Comparison of ENCODE assay signal across 20 cellular contexts in the genomic region with DNA sequence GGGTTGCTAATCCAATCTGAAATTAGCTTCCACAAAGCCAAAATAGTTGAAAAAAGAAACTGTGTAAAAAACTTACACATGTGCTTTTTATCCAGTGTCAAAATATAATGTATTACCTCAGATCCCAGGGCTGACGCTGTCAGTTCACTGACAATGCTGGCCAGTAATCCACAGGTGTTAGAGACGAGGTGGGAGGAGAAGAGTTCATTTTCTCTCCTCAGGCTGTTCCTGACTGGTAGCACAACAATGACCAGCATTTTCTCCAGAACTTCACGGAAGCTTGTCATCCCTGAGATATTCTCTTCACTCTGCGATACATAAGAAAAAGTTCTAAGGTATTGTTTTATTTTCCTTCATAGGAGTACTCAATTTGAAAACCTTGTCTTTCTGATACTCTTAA.
A peak's percentile ranks its signal among the peaks of the same experiment; 100 is the strongest.
DNase-seq lines count a peak whose midpoint lies in the region; ATAC-seq and TF ChIP-seq lines count a peak whose summit lies in the region.
"Had no signal": no experiment of that assay in that cellular context is flagged by ENCODE, and none has a peak within 500 bp of the region (broad histone marks: within the 10 kb centered on the region; RNA-seq: fewer than 3 reads in every experiment).

No MANE protein-coding gene starts in this region.

- no peak overlapping the region for H3K4me2 ChIP-seq in smooth muscle cell
- H3K4me2 ChIP-seq: BLaER1 had no signal

- intact Hi-C loops in MCF 10A (cut with micrococcal nuclease) = no loop called here
- intact Hi-C loops in breast epithelium (cut with DNase I; ENCODE audit: low total_unique reads) = no loop called here

- H3K27me3 ChIP-seq in breast epithelium (no peaks in the 10 kb centered on the region), smooth muscle cell (ENCODE audit: low read depth) (no peaks in the 10 kb centered on the region)
- H3K27me3 ChIP-seq: BLaER1 had no signal

- TF ChIP-seq CTCF in MCF 10A (IDR thresholded peaks at IDR 0.05; ENCODE audit: unreplicated experiment) (no peak), breast epithelium (IDR thresholded peaks at IDR 0.05) (no peak), smooth muscle cell (IDR thresholded peaks at IDR 0.05; ENCODE audit: borderline replicate concordance, insufficient read depth, poor library complexity, severe bottlenecking) (no peak), type B pancreatic cell (conservative IDR thresholded peaks at IDR 0.05) (no peak), HFFc6 (IDR thresholded peaks at IDR 0.05) (no peak)

- no peak overlapping the region for H2AFZ ChIP-seq in smooth muscle cell (ENCODE audit: low read depth)

- H3K4me1 Mint-ChIP-seq in MCF 10A (ENCODE audit: insufficient read depth, unreplicated experiment) (no peaks in the 10 kb centered on the region), memory B cell (peaks cover 6% of the 10 kb centered on the region), type B pancreatic cell (ENCODE audit: unreplicated experiment) (no peaks in the 10 kb centered on the region), HFFc6 (ENCODE audit: low read depth) (peaks cover 4% of the 10 kb centered on the region; the same call in 1 of the 2 replicates)

- 82% methylated on average over 4 of the region's 4 CpGs for WGBS in smooth muscle cell (ENCODE audit: low lambda C conversion rate)

- no peaks in the 10 kb centered on the region for H3K4me1 ChIP-seq in breast epithelium
- no peaks in the 10 kb centered on the region for H3K4me1 ChIP-seq in smooth muscle cell (ENCODE audit: low read depth)
- H3K4me1 ChIP-seq: Caco-2, HAP-1 had no signal

- H3K9me3 ChIP-seq in breast epithelium (no peaks in the 10 kb centered on the region), smooth muscle cell (replicated peaks; ENCODE audit: low read depth) (no peaks in the 10 kb centered on the region)
- H3K9me3 ChIP-seq: BLaER1, Caco-2, HAP-1 had no signal

- H3K9ac ChIP-seq in smooth muscle cell (ENCODE audit: low read depth) = no peak overlapping the region
- H3K9ac ChIP-seq: BLaER1 had no signal

- CTCF ChIA-PET in MCF 10A (lab: Yijun Ruan, JAX) = no interaction called here

- no peaks in the 10 kb centered on the region for H4K20me1 ChIP-seq in smooth muscle cell (ENCODE audit: low read depth)

- H3K36me3 Mint-ChIP-seq in MCF 10A (ENCODE audit: insufficient read depth, unreplicated experiment) (peaks cover 70% of the 10 kb centered on the region), memory B cell (peaks cover 21% of the 10 kb centered on the region), type B pancreatic cell (peaks cover 52% of the 10 kb centered on the region), HFFc6 (ENCODE audit: low read depth) (peaks cover 23% of the 10 kb centered on the region)

- no peaks in the 10 kb centered on the region for H3K79me2 ChIP-seq in smooth muscle cell (ENCODE audit: low read depth)

- H3K27me3 Mint-ChIP-seq in MCF 10A (ENCODE audit: insufficient read depth, unreplicated experiment) (no peaks in the 10 kb centered on the region), memory B cell (no peaks in the 10 kb centered on the region), type B pancreatic cell (no peaks in the 10 kb centered on the region), HFFc6 (ENCODE audit: insufficient read depth) (no peaks in the 10 kb centered on the region)
- H3K27me3 Mint-ChIP-seq: B cell; CD4-positive, CD25-positive, alpha-beta regulatory T cell had no signal

- TF ChIP-seq POLR2A in breast epithelium (IDR thresholded peaks at IDR 0.05) = no peak

- no TSS peak for BruUV-seq in MCF 10A (replicated peaks; lab: Mats Ljungman, UMichigan)

- no peak for DNase-seq in MCF 10A (ENCODE audit: unreplicated experiment)
- DNase-seq in breast epithelium (ENCODE audit: low spot score in 2 of 2) = no peak
- no peak for DNase-seq in memory B cell (ENCODE audit: low spot score in 2 of 2)
- DNase-seq in smooth muscle cell (lab: John Stamatoyannopoulos, UW; ENCODE audit: unreplicated experiment) = no peak
- no peak for DNase-seq in type B pancreatic cell (ENCODE audit: extremely low spot score, unreplicated experiment)
- no peak for DNase-seq in AG08395 (ENCODE audit: low spot score)
- no peak for DNase-seq in HFFc6
- no peak for DNase-seq in effector CD4-positive, alpha-beta T cell
- DNase-seq: Caco-2; CD4-positive, CD25-positive, alpha-beta regulatory T cell; CD8-positive, alpha-beta T cell; DMS79; EL; GDM1; GOT3 had no signal

- H3K36me3 ChIP-seq in breast epithelium (peaks cover 12% of the 10 kb centered on the region), smooth muscle cell (ENCODE audit: low read depth) (peaks cover 31% of the 10 kb centered on the region)

- H3K9me3 Mint-ChIP-seq in MCF 10A (ENCODE audit: unreplicated experiment) (no peaks in the 10 kb centered on the region), memory B cell (no peaks in the 10 kb centered on the region), type B pancreatic cell (no peaks in the 10 kb centered on the region), HFFc6 (no peaks in the 10 kb centered on the region)
- H3K9me3 Mint-ChIP-seq: CD4-positive, CD25-positive, alpha-beta regulatory T cell; CD8-positive, alpha-beta T cell had no signal

- ATAC-seq in memory B cell (ENCODE audit: low read depth) = no peak
- ATAC-seq: CD8-positive, alpha-beta T cell; GM12878 had no signal

- no peak overlapping the region for H3K27ac ChIP-seq in breast epithelium
- H3K27ac ChIP-seq in smooth muscle cell (ENCODE audit: low read depth) = peak overlapping the region; percentile 25
- H3K27ac ChIP-seq: BLaER1, C4-2B had no signal

- H3K4me3 ChIP-seq in breast epithelium (no peak overlapping the region), smooth muscle cell (no peak overlapping the region)
- H3K4me3 ChIP-seq: BLaER1, GM12878, HAP-1 had no signal

- POLR2A ChIA-PET in MCF 10A (lab: Yijun Ruan, JAX) = interaction anchor here (1.0 to 1.6 kb wide), 3 partner anchors 10 to 147 kb away, joined by 3 read pairs; a partner anchor contains a TSS

- H3F3A ChIP-seq in smooth muscle cell (ENCODE audit: low read depth) = peaks cover 3% of the 10 kb centered on the region

- H3K27ac Mint-ChIP-seq in MCF 10A (ENCODE audit: low read depth, unreplicated experiment) (peak overlapping the region; percentile 21), memory B cell (peak overlapping the region; percentile 22), type B pancreatic cell (peak overlapping the region; percentile 25), HFFc6 (no peak overlapping the region)
- H3K27ac Mint-ChIP-seq: B cell; CD8-positive, alpha-beta T cell had no signal

- H3K4me3 Mint-ChIP-seq in MCF 10A (ENCODE audit: unreplicated experiment) (no peak overlapping the region), memory B cell (no peak overlapping the region), type B pancreatic cell (no peak overlapping the region), HFFc6 (no peak overlapping the region)
- H3K4me3 Mint-ChIP-seq: B cell; CD4-positive, CD25-positive, alpha-beta regulatory T cell; CD8-positive, alpha-beta T cell had no signal
